8 cellular contexts compared by ENCODE assay signal in genomic region chrX:56248492-56248891, GRCh38. TPM values are rescaled to one million over a fixed set of nuclear protein-coding genes. Genes with fewer than 3 reads are reported as not detected.
A peak's percentile ranks its signal among the peaks of the same experiment; 100 is the strongest.
DNase-seq lines count a peak whose midpoint lies in the region; ATAC-seq and TF ChIP-seq lines count a peak whose summit lies in the region.

No MANE protein-coding gene starts in this region.

- no peaks in the 10 kb centered on the region for H3K36me3 Mint-ChIP-seq in activated T-cell treated with anti-CD3 and anti-CD28 coated beads, Interleukin-2, amount 50 U/mL, for 24 hours (ENCODE audit: low read depth)

- ATAC-seq in GM18505 (IDR thresholded peaks at IDR 0.05; ENCODE audit: unreplicated experiment) (peak; percentile 93), HG03095 (IDR thresholded peaks at IDR 0.05; ENCODE audit: unreplicated experiment) (peak; percentile 87)

- no peaks in the 10 kb centered on the region for H3K9me3 Mint-ChIP-seq in activated T-cell treated with anti-CD3 and anti-CD28 coated beads, Interleukin-2, amount 50 U/mL, for 24 hours

- no peak overlapping the region for H3K4me3 Mint-ChIP-seq in activated T-cell treated with anti-CD3 and anti-CD28 coated beads, Interleukin-2, amount 50 U/mL, for 24 hours

- peaks cover 7% of the 10 kb centered on the region for H3K27me3 Mint-ChIP-seq in activated T-cell treated with anti-CD3 and anti-CD28 coated beads, Interleukin-2, amount 50 U/mL, for 24 hours

- DNase-seq in AG08396 (ENCODE audit: low spot score): peak; percentile 51
- peak; percentile 56 for DNase-seq in NOMO-1 treated with DMSO at 0.1 percent for 48 hours (lab: John Stamatoyannopoulos, UW; ENCODE audit: unreplicated experiment)
- DNase-seq in activated T-cell treated with anti-CD3 and anti-CD28 coated beads, Interleukin-2, amount 50 U/mL, for 24 hours: peak; percentile 70
- peak; percentile 63 for DNase-seq in fibroblast of pulmonary artery (ENCODE audit: low read depth)
- peak; percentile 30 for DNase-seq in pons (ENCODE audit: low spot score)
- no peak for DNase-seq in occipital lobe (lab: John Stamatoyannopoulos, UW)

- no peak overlapping the region for H3K27ac Mint-ChIP-seq in activated T-cell treated with anti-CD3 and anti-CD28 coated beads, Interleukin-2, amount 50 U/mL, for 24 hours

- H3K4me1 Mint-ChIP-seq in activated T-cell treated with anti-CD3 and anti-CD28 coated beads, Interleukin-2, amount 50 U/mL, for 24 hours (ENCODE audit: low read depth): peaks cover 7% of the 10 kb centered on the region

- H3K4me3 ChIP-seq in fibroblast of pulmonary artery (replicated peaks; ENCODE audit: low read depth, low read length): no peak overlapping the region

- TF ChIP-seq POLR2A in GM18505 (IDR thresholded peaks at IDR 0.05; ENCODE audit: borderline replicate concordance, extremely low read depth, insufficient read depth, insufficient read length): no peak

- peak; percentile 55 for TF ChIP-seq CTCF in fibroblast of pulmonary artery (IDR thresholded peaks at IDR 0.05; ENCODE audit: low read length, missing control alignments)

RNA-seq across cellular contexts. Expression of gene KLF8, which starts 16.3 kb away (rescaled TPM):
- 20.4 TPM for total RNA-seq in occipital lobe
